ENCODE assay signal across 1 cellular context in genomic region chr14:50984061-50984710, GRCh38.
TF ChIP-seq lines count a peak whose summit lies in the region.

No MANE protein-coding gene starts in this region.

TF ChIP-seq in GM23338, 12 proteins besides CTCF, POLR2A, EP300 and RAD21 (continued from another document):
- TF ChIP-seq ZNF462 (CRISPR knock-in tag; IDR thresholded peaks at IDR 0.05), result no peak
- no peak for TF ChIP-seq EZH2phosphoT487 (IDR thresholded peaks at IDR 0.05; ENCODE audit: unreplicated experiment)
- no peak for TF ChIP-seq ZNF331 (CRISPR knock-in tag; IDR thresholded peaks at IDR 0.05; ENCODE audit: low read depth)
- TF ChIP-seq JUNB (IDR thresholded peaks at IDR 0.05; ENCODE audit: unreplicated experiment), result no peak
- no peak for TF ChIP-seq NANOG (IDR thresholded peaks at IDR 0.05; ENCODE audit: borderline replicate concordance)
- no peak for TF ChIP-seq ZNF114 (CRISPR knock-in tag; IDR thresholded peaks at IDR 0.05)
- TF ChIP-seq POLR2AphosphoS5 (IDR thresholded peaks at IDR 0.05; ENCODE audit: low read depth), result no peak
